26 cellular contexts compared by ENCODE assay signal in the genomic region with DNA sequence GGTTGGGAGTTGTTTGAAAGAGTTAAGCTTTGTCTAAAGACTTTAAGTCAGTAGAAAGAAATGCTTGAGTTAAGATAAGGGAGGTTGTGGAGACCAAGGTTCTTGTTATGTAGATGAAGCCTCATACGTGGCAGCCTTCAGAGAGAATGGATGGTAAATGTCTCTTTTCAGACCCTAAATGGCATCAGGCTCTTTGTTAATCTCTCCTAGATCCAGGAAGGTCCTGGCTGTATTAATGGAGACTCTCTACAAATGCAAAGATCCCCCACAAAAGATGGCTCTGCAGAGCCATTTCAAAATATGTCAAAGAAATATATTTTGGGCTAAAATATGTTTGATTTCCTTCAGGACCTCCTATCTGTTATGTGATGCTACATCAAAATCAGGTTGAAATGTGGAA.
DNase-seq lines count a peak whose midpoint lies in the region; ATAC-seq and TF ChIP-seq lines count a peak whose summit lies in the region.
"Had no signal": no experiment of that assay in that cellular context is flagged by ENCODE, and none has a peak within 500 bp of the region (broad histone marks: within the 10 kb centered on the region; RNA-seq: fewer than 3 reads in every experiment).

No MANE protein-coding gene starts in this region.

- CTCF ChIA-PET in WTC11 (lab: Charles Lee) = no interaction called here

- H3K4me3 Mint-ChIP-seq in WTC11 (no peak overlapping the region), progenitor cell of endocrine pancreas (ENCODE audit: low read depth) (no peak overlapping the region), type B pancreatic cell (no peak overlapping the region)
- H3K4me3 Mint-ChIP-seq: B cell; CD8-positive, alpha-beta T cell had no signal

- no CpG with 5 or more reads among the region's 1 CpG for WGBS in iPS DF 6.9 (ENCODE audit: insufficient coverage, insufficient read length)

- H3K4me3 ChIP-seq in HAP-1 (no peak overlapping the region), iPS DF 6.9 (ENCODE audit: low read length) (no peak overlapping the region)
- H3K4me3 ChIP-seq: PC-9, SJSA1 had no signal

- in situ Hi-C loops in HAP-1 (cut with MboI; ENCODE audit: low sequenced_read_pairs) = no loop called here

- H3K36me3 ChIP-seq in HAP-1 (replicated peaks) (no peaks in the 10 kb centered on the region), iPS DF 6.9 (ENCODE audit: control insufficient read depth, insufficient read depth, low read length) (no peaks in the 10 kb centered on the region)
- H3K36me3 ChIP-seq: SJSA1 had no signal

- peak; percentile 39 to 90 for DNase-seq in HAP-1 (ENCODE audit: low spot score in 2 of 2)
- DNase-seq in WTC11 (ENCODE audit: low spot score) = no peak
- peak; percentile 50 for DNase-seq in iPS DF 6.9 (ENCODE audit: low read depth, low spot score)
- DNase-seq in progenitor cell of endocrine pancreas (ENCODE audit: low spot score, unreplicated experiment) = no peak
- DNase-seq in type B pancreatic cell (ENCODE audit: extremely low spot score, unreplicated experiment) = no peak
- DNase-seq: CD8-positive, alpha-beta T cell; DMS 273 treated with DMSO at 0.1 percent for 48 hours; DMS79 treated with DMSO at 0.1 percent for 48 hours; KBM-7; MV-4-11; NCI-H1105; NCI-H146; NCI-H1930; NCI-H2107; NCI-H446; NCI-H526; NCI-H82; NK-92 treated with Interleukin-12 subunit alpha and Interleukin-12 subunit beta, amount 100 ng/mL, for 24 hours; PC-9 had no signal

- no peak overlapping the region for H3K27ac ChIP-seq in iPS DF 6.9 (ENCODE audit: low read length)
- H3K27ac ChIP-seq: C4-2B, PC-9, SJSA1 had no signal

- H3K4me1 ChIP-seq in HAP-1 (peaks cover 16% of the 10 kb centered on the region), iPS DF 6.9 (ENCODE audit: control insufficient read depth, insufficient read depth, low read length) (no peaks in the 10 kb centered on the region; the same call in 1 of the 2 replicates)

- ATAC-seq in WTC11 = peak; percentile 89
- ATAC-seq in GM21619 (IDR thresholded peaks at IDR 0.05; ENCODE audit: unreplicated experiment) = no peak
- no peak for ATAC-seq in HG03469 (IDR thresholded peaks at IDR 0.05; ENCODE audit: unreplicated experiment)
- ATAC-seq: CD8-positive, alpha-beta T cell; HCT116; Right ventricle myocardium inferior had no signal

- H3K9me3 ChIP-seq in HAP-1 = no peaks in the 10 kb centered on the region
- H3K9me3 ChIP-seq in iPS DF 6.9 (ENCODE audit: control insufficient read depth, insufficient read depth, low read length) = no peaks in the 10 kb centered on the region
- H3K9me3 ChIP-seq: SJSA1 had no signal

- H3K27ac Mint-ChIP-seq in WTC11 (peak overlapping the region; percentile 91), progenitor cell of endocrine pancreas (no peak overlapping the region), type B pancreatic cell (no peak overlapping the region)
- H3K27ac Mint-ChIP-seq: B cell; CD8-positive, alpha-beta T cell had no signal

- POLR2A ChIA-PET in WTC11 (lab: Charles Lee) = no interaction called here

- peaks cover 18% of the 10 kb centered on the region; the same call in 1 of the 2 replicates for H3K9me3 Mint-ChIP-seq in WTC11
- no peaks in the 10 kb centered on the region for H3K9me3 Mint-ChIP-seq in progenitor cell of endocrine pancreas (ENCODE audit: low read depth)
- H3K9me3 Mint-ChIP-seq in type B pancreatic cell = no peaks in the 10 kb centered on the region
- H3K9me3 Mint-ChIP-seq: CD8-positive, alpha-beta T cell had no signal

- no peak for TF ChIP-seq CTCF in WTC11 (IDR thresholded peaks at IDR 0.05)
- TF ChIP-seq CTCF in progenitor cell of endocrine pancreas (IDR thresholded peaks at IDR 0.05; ENCODE audit: unreplicated experiment) = no peak
- TF ChIP-seq CTCF in type B pancreatic cell (conservative IDR thresholded peaks at IDR 0.05) = no peak

- H3K27me3 ChIP-seq in HAP-1 (ENCODE audit: low read depth) = no peaks in the 10 kb centered on the region
- no peaks in the 10 kb centered on the region for H3K27me3 ChIP-seq in iPS DF 6.9 (ENCODE audit: control insufficient read depth, insufficient read depth, low read length)
- H3K27me3 ChIP-seq: SJSA1 had no signal

- H3K27me3 Mint-ChIP-seq in WTC11 (ENCODE audit: low read depth) (no peaks in the 10 kb centered on the region), progenitor cell of endocrine pancreas (peaks cover 3% of the 10 kb centered on the region), type B pancreatic cell (no peaks in the 10 kb centered on the region)
- H3K27me3 Mint-ChIP-seq: B cell had no signal

- H3K36me3 Mint-ChIP-seq in WTC11 (peaks cover 19% of the 10 kb centered on the region), progenitor cell of endocrine pancreas (ENCODE audit: insufficient read depth) (peaks cover 9% of the 10 kb centered on the region), type B pancreatic cell (peaks cover 5% of the 10 kb centered on the region)
- H3K36me3 Mint-ChIP-seq: CD8-positive, alpha-beta T cell had no signal

- peaks cover 45% of the 10 kb centered on the region for H3K4me1 Mint-ChIP-seq in WTC11
- H3K4me1 Mint-ChIP-seq in progenitor cell of endocrine pancreas (ENCODE audit: low read depth) = no peaks in the 10 kb centered on the region
- peaks cover 3% of the 10 kb centered on the region for H3K4me1 Mint-ChIP-seq in type B pancreatic cell (ENCODE audit: unreplicated experiment)
- H3K4me1 Mint-ChIP-seq: B cell had no signal

TF ChIP-seq in WTC11, 78 proteins besides CTCF, POLR2A, EP300 and RAD21:
- TF ChIP-seq FOXP1 (CRISPR knock-in tag; IDR thresholded peaks at IDR 0.05; ENCODE audit: borderline replicate concordance) (no peak), GABPB1 (CRISPR knock-in tag; IDR thresholded peaks at IDR 0.05) (no peak), SOX15 (CRISPR knock-in tag; IDR thresholded peaks at IDR 0.05) (no peak), ESRRA (CRISPR knock-in tag; IDR thresholded peaks at IDR 0.05; ENCODE audit: borderline replicate concordance) (no peak), STAT6 (CRISPR knock-in tag; conservative IDR thresholded peaks at IDR 0.05; ENCODE audit: low read depth) (no peak)
- TF ChIP-seq, protein P1, sequence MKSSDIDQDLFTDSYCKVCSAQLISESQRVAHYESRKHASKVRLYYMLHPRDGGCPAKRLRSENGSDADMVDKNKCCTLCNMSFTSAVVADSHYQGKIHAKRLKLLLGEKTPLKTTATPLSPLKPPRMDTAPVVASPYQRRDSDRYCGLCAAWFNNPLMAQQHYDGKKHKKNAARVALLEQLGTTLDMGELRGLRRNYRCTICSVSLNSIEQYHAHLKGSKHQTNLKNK (CRISPR knock-in tag; IDR thresholded peaks at IDR 0.05) = no peak
- TF ChIP-seq, protein P2, sequence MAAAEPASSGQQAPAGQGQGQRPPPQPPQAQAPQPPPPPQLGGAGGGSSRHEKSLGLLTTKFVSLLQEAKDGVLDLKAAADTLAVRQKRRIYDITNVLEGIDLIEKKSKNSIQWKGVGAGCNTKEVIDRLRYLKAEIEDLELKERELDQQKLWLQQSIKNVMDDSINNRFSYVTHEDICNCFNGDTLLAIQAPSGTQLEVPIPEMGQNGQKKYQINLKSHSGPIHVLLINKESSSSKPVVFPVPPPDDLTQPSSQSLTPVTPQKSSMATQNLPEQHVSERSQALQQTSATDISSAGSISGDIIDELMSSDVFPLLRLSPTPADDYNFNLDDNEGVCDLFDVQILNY (CRISPR knock-in tag; IDR thresholded peaks at IDR 0.05) = no peak
- TF ChIP-seq, protein P3, sequence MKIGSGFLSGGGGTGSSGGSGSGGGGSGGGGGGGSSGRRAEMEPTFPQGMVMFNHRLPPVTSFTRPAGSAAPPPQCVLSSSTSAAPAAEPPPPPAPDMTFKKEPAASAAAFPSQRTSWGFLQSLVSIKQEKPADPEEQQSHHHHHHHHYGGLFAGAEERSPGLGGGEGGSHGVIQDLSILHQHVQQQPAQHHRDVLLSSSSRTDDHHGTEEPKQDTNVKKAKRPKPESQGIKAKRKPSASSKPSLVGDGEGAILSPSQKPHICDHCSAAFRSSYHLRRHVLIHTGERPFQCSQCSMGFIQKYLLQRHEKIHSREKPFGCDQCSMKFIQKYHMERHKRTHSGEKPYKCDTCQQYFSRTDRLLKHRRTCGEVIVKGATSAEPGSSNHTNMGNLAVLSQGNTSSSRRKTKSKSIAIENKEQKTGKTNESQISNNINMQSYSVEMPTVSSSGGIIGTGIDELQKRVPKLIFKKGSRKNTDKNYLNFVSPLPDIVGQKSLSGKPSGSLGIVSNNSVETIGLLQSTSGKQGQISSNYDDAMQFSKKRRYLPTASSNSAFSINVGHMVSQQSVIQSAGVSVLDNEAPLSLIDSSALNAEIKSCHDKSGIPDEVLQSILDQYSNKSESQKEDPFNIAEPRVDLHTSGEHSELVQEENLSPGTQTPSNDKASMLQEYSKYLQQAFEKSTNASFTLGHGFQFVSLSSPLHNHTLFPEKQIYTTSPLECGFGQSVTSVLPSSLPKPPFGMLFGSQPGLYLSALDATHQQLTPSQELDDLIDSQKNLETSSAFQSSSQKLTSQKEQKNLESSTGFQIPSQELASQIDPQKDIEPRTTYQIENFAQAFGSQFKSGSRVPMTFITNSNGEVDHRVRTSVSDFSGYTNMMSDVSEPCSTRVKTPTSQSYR (CRISPR knock-in tag; IDR thresholded peaks at IDR 0.05) = no peak

Comparison
In these comparisons a context has a peak if more than half of its experiments do, and no peak if none do; other contexts are left out.
1. DNase-seq: peak in HAP-1 (2 of 2) and iPS DF 6.9 (single experiment); none in WTC11 (single experiment), progenitor cell of endocrine pancreas (single experiment) and type B pancreatic cell (single experiment).